ENCODE assay signal across 15 cellular contexts in the genomic region with DNA sequence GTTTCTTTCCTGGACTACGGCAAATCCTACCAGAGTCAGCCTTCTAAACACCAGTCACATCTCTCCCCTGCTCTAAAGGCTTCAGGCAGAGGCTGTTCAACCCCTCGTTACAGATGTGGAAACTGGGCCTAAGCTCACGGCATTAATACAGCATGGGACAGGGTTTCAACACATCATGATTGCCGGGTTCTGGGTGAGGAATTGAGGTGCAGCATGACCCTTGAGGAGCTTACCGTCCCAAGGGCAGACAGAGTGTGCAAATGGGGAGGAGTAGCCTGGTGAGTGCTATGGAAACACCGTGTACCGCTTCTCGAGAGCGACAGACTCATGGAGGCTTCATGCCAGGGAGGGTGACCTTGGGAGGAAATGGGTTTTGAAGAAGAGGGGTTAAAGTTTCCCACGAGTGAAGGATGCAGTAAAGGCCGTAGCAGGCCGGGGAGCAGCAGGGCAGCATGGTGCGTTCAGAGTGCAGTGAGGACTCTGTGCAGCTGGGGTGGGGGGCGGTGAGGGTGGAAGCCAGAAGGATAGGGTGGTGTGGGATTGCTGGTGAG. TPM values are rescaled to one million over a fixed set of nuclear protein-coding genes. Genes with fewer than 3 reads are reported as not detected.
DNase-seq lines count a peak whose midpoint lies in the region; ATAC-seq, FAIRE-seq and TF ChIP-seq lines count a peak whose summit lies in the region.
"Had no signal": no experiment of that assay in that cellular context is flagged by ENCODE, and none has a peak within 500 bp of the region (broad histone marks: within the 10 kb centered on the region; RNA-seq: fewer than 3 reads in every experiment).

No MANE protein-coding gene starts in this region.

- H3K9me3 ChIP-seq in liver (ENCODE audit: control insufficient read depth in 4 of 4, low read length in 3 of 4) (no peaks in the 10 kb centered on the region), HepG2 (ENCODE audit: low read length) (no peaks in the 10 kb centered on the region), kidney (ENCODE audit: control insufficient read depth in 1 of 2, low read length in 2 of 2) (no peaks in the 10 kb centered on the region), sigmoid colon (no peaks in the 10 kb centered on the region)
- H3K9me3 ChIP-seq: MG63 had no signal

- H3K9ac ChIP-seq in liver (ENCODE audit: low read depth in 1 of 2, low read length in 2 of 2) (no peak overlapping the region), HepG2 (ENCODE audit: insufficient read depth, low read depth, low read length) (no peak overlapping the region), kidney (ENCODE audit: low read length in 2 of 2) (peak overlapping the region in 1 of 2 donors; percentile 47)
- H3K9ac ChIP-seq: parathyroid adenoma had no signal

- POLR2A ChIA-PET in HepG2 (lab: Yijun Ruan, JAX) = no interaction called here

- no peaks in the 10 kb centered on the region for H3K79me2 ChIP-seq in HepG2 (ENCODE audit: insufficient read depth, low read length)

- FAIRE-seq in HepG2 (lab: Jason Lieb, UNC) (no peak), kidney (lab: Jason Lieb, UNC) (no peak)

- H3K27ac ChIP-seq in liver (ENCODE audit: low read depth in 1 of 2, low read length in 2 of 2) (peak overlapping the region; percentile 22 to 40), HepG2 (ENCODE audit: extremely low read length, insufficient read depth, low read length) (no peak overlapping the region), kidney (ENCODE audit: low read depth in 2 of 2, low read length in 2 of 2) (peak overlapping the region; percentile 26 to 76), sigmoid colon (peak overlapping the region; percentile 42 to 81 (median 54)), dorsolateral prefrontal cortex (peak overlapping the region in 1 of 59 donors; percentile 47)
- H3K27ac ChIP-seq: parathyroid adenoma had no signal

- TF ChIP-seq POLR2A in HepG2 (IDR thresholded peaks at IDR 0.05; ENCODE audit: insufficient read depth in 1 of 2, low read depth in 2 of 2, low read length in 2 of 2) (no peak), sigmoid colon (IDR thresholded peaks at IDR 0.05) (no peak)

- H3K4me3 ChIP-seq in liver (ENCODE audit: low read depth in 1 of 3, low read length in 3 of 3) (no peak overlapping the region), HepG2 (replicated peaks in 1 of 3; ENCODE audit: insufficient read depth in 1 of 3, low read depth in 2 of 3, low read length in 3 of 3) (no peak overlapping the region), kidney (ENCODE audit: low read length in 2 of 2) (peak overlapping the region; percentile 16 to 55), sigmoid colon (peak overlapping the region in 2 of 4 donors; percentile 11 to 23), dorsolateral prefrontal cortex (peak overlapping the region in 12 of 59 donors; percentile 1 to 42 (median 26))
- H3K4me3 ChIP-seq: MG63 had no signal

- WGBS in liver = 77% methylated on average over 14 of the region's 14 CpGs
- 40% methylated on average over 14 of the region's 14 CpGs for WGBS in HepG2 (ENCODE audit: low lambda C conversion rate)
- WGBS in sigmoid colon, 2 donors = 75 to 85% methylated on average over 14 of the region's 14 CpGs

- H3K27me3 ChIP-seq in liver (ENCODE audit: control insufficient read depth in 4 of 4, insufficient read depth in 4 of 4, low read length in 3 of 4) (no peaks in the 10 kb centered on the region), HepG2 (ENCODE audit: control insufficient read depth in 1 of 2, insufficient read depth in 2 of 2, low read length in 2 of 2) (peaks cover 7 to 68% of the 10 kb centered on the region in 2 experiments), sigmoid colon (no peaks in the 10 kb centered on the region), dorsolateral prefrontal cortex (no peaks in the 10 kb centered on the region)
- H3K27me3 ChIP-seq: MG63 had no signal

- TF ChIP-seq EP300 in HepG2 (IDR thresholded peaks at IDR 0.05; ENCODE audit: low read depth in 2 of 2, low read length in 2 of 2) (no peak), HepG2 (CRISPR knock-in tag; IDR thresholded peaks at IDR 0.05; ENCODE audit: borderline replicate concordance) (no peak), sigmoid colon (IDR thresholded peaks at IDR 0.05) (no peak)

- no peaks in the 10 kb centered on the region for H4K20me1 ChIP-seq in HepG2 (ENCODE audit: insufficient read depth, low read length)

- no peak overlapping the region for H3K4me2 ChIP-seq in HepG2 (ENCODE audit: low read depth, low read length)

- ATAC-seq in HepG2 = no peak
- ATAC-seq: stimulated activated naive CD8-positive, alpha-beta T cell treated with anti-CD3 and anti-CD28 coated beads, Interleukin-15, Interleukin-2, amounts not matched to agents 100 U/mL and 50 U/mL, for 24 hours; T-cell had no signal

- H3K4me1 ChIP-seq in liver (ENCODE audit: control insufficient read depth in 4 of 4, insufficient read depth in 4 of 4, low read length in 3 of 4) = peaks cover 0 to 8% (median 0%) of the 10 kb centered on the region in 4 donors
- peaks cover 25% of the 10 kb centered on the region for H3K4me1 ChIP-seq in HepG2 (ENCODE audit: insufficient read depth, low read length)
- H3K4me1 ChIP-seq in kidney (ENCODE audit: control insufficient read depth in 1 of 2, insufficient read depth in 1 of 2, low read depth in 1 of 2, low read length in 2 of 2) = peaks cover 0 to 20% of the 10 kb centered on the region in 2 donors
- peaks cover 0 to 47% (median 34%) of the 10 kb centered on the region in 4 donors for H3K4me1 ChIP-seq in sigmoid colon
- H3K4me1 ChIP-seq: parathyroid adenoma had no signal

- H2AFZ ChIP-seq in HepG2 (ENCODE audit: low read length) = no peak overlapping the region
- H2AFZ ChIP-seq: parathyroid adenoma had no signal

- DNase-seq in HepG2 (ENCODE audit: low spot score) (no peak), kidney (no peak), sigmoid colon (no peak), RKO (ENCODE audit: low spot score) (no peak), dorsolateral prefrontal cortex (no peak), NCI-H128 (lab: John Stamatoyannopoulos, UW; ENCODE audit: unreplicated experiment) (no peak), EL (no peak)
- DNase-seq: 8988T; effector memory CD4-positive, alpha-beta T cell; MG63; NCI-H2171 treated with DMSO at 0.1 percent for 48 hours; stimulated activated naive CD8-positive, alpha-beta T cell treated with anti-CD3 and anti-CD28 coated beads, Interleukin-15, Interleukin-2, amounts not matched to agents 100 U/mL and 50 U/mL, for 24 hours; T-cell had no signal

- no TSS peak for BruUV-seq in HepG2 (replicated peaks; lab: Mats Ljungman, UMichigan)

- no peaks in the 10 kb centered on the region for H3K36me3 ChIP-seq in liver (ENCODE audit: control insufficient read depth in 4 of 4, insufficient read depth in 3 of 4, low read depth in 1 of 4, low read length in 3 of 4)
- H3K36me3 ChIP-seq in HepG2 (replicated peaks in 1 of 2; ENCODE audit: control insufficient read depth in 1 of 2, insufficient read depth in 2 of 2, low read length in 2 of 2) = no peaks in the 10 kb centered on the region
- H3K36me3 ChIP-seq in kidney (ENCODE audit: control insufficient read depth in 1 of 2, insufficient read depth in 2 of 2, low read length in 2 of 2) = no peaks in the 10 kb centered on the region
- no peaks in the 10 kb centered on the region for H3K36me3 ChIP-seq in sigmoid colon
- H3K36me3 ChIP-seq: MG63 had no signal

- no peak for TF ChIP-seq RAD21 in liver (IDR thresholded peaks at IDR 0.05)
- TF ChIP-seq RAD21 in HepG2 (CRISPR knock-in tag; IDR thresholded peaks at IDR 0.05) = no peak

- CTCF ChIA-PET in HepG2 (lab: Yijun Ruan, JAX; ENCODE audit: low intra/inter-chr PET ratio, low total read pairs) = no interaction called here

- in situ Hi-C loops in HepG2 (cut with HindIII; ENCODE audit: extremely low pct_ligation_motif_present, low pct_unique_long_range_greater_than_20kb) = no loop called here

- no peak for TF ChIP-seq CTCF in liver (IDR thresholded peaks at IDR 0.05; ENCODE audit: low read depth, low read length, missing input control)
- TF ChIP-seq CTCF in HepG2 (CRISPR knock-in tag; IDR thresholded peaks at IDR 0.05) = no peak
- no peak for TF ChIP-seq CTCF in kidney (IDR thresholded peaks at IDR 0.05; ENCODE audit: borderline replicate concordance, extremely low read depth, insufficient read depth)
- TF ChIP-seq CTCF in sigmoid colon (IDR thresholded peaks at IDR 0.05) = no peak
- no peak for TF ChIP-seq CTCF in dorsolateral prefrontal cortex (IDR thresholded peaks at IDR 0.05 in 54 of 56, conservative IDR thresholded peaks at IDR 0.05 in 2 of 56; ENCODE audit: low read depth in 1 of 56, partially characterized antibody in 56 of 56)

- intact Hi-C loops in HepG2 (cut with micrococcal nuclease; ENCODE audit: unreplicated experiment) (no loop called here), kidney (cut with DNase I) (loop anchor here (10.0 kb wide), 1 partner anchor 142 kb away; the partner anchor contains the start of gene TCF7L1), sigmoid colon (cut with DNase I) (no loop called here), dorsolateral prefrontal cortex (cut with DNase I) (no loop called here)

RNA-seq across cellular contexts. Expression of gene TGOLN2, which starts 51.1 kb away (rescaled TPM):
- 100 to 1,000 TPM in 1 of 2 donors, 10 to 100 TPM in 1; 68.8 to 114 TPM for total RNA-seq in liver
- 10 to 100 TPM; 56.7 to 66.3 TPM for polyA plus RNA-seq in liver
- 62.5 and 99.6 TPM in 2 replicates for total RNA-seq in HepG2 (2016; rRNA removed; fragmentation: Illumina TruSeq; extraction: Trizol)
- 10.8 and 10.9 TPM in 2 replicates for total RNA-seq in HepG2 (2016; cell fraction: cytosol; rRNA removed; fragmentation: Illumina TruSeq; extraction: Trizol; ENCODE audit: low read depth)
- 56.7 and 97.1 TPM in 2 replicates for total RNA-seq in HepG2 (2016; cell fraction: insoluble cytoplasmic fraction; rRNA removed; fragmentation: Illumina TruSeq; extraction: Trizol)
- total RNA-seq in HepG2 (2016; cell fraction: membrane; rRNA removed; fragmentation: Illumina TruSeq; extraction: Trizol) = 20.9 and 22.6 TPM in 2 replicates
- total RNA-seq in HepG2 (2016; cell fraction: nucleus; rRNA removed; fragmentation: Illumina TruSeq; extraction: Trizol) = 124 and 151 TPM in 2 replicates
- 143 and 155 TPM in 2 replicates for polyA plus RNA-seq in HepG2 (2011; rRNA removed)
- 88.2 and 122 TPM in 2 replicates for polyA plus RNA-seq in HepG2 (2011; cell fraction: cytosol; rRNA removed)
- polyA plus RNA-seq in HepG2 (2011; cell fraction: nucleus; rRNA removed) = 116 and 157 TPM in 2 replicates
- polyA plus RNA-seq in HepG2 (2012) = 86.0 and 95.7 TPM in 2 replicates
- polyA plus RNA-seq in HepG2 (2016; cell fraction: cytosol; fragmentation: Illumina TruSeq; extraction: Trizol; ENCODE audit: low read depth) = 4.3 and 4.5 TPM in 2 replicates
- polyA plus RNA-seq in HepG2 (2016; cell fraction: insoluble cytoplasmic fraction; fragmentation: Illumina TruSeq; extraction: Trizol; ENCODE audit: low read depth) = 51.8 and 59.4 TPM in 2 replicates
- polyA plus RNA-seq in HepG2 (2016; cell fraction: membrane; fragmentation: Illumina TruSeq; extraction: Trizol; ENCODE audit: low read depth) = 10.0 and 10.7 TPM in 2 replicates
- 170 and 178 TPM in 2 replicates for polyA plus RNA-seq in HepG2 (2016; cell fraction: nucleus; fragmentation: Illumina TruSeq; extraction: Trizol; ENCODE audit: insufficient read depth, low read depth)
- polyA minus RNA-seq in HepG2 (2011; rRNA and poly(A)+ RNA removed; ENCODE audit: low replicate concordance) = 35.4 and 110 TPM in 2 replicates
- polyA minus RNA-seq in HepG2 (2011; cell fraction: cytosol; rRNA and poly(A)+ RNA removed) = 83.6 and 87.9 TPM in 2 replicates
- polyA minus RNA-seq in HepG2 (2011; cell fraction: nucleus; rRNA and poly(A)+ RNA removed) = 120 and 144 TPM in 2 replicates
- 175 TPM for total RNA-seq in kidney
- 71.8 TPM for polyA plus RNA-seq in kidney (ENCODE audit: insufficient read depth, low read depth, low replicate concordance)
- total RNA-seq in sigmoid colon = 10 to 100 TPM; 78.9 to 95.0 (median 80.8) TPM
- 10 to 100 TPM; 12.6 to 85.8 (median 20.8) TPM for polyA plus RNA-seq in sigmoid colon
- 100 to 1,000 TPM in 112 of 120 experiments, 10 to 100 TPM in 8; 90.8 to 148 (median 114) TPM for total RNA-seq in dorsolateral prefrontal cortex

Comparison
In these comparisons a context has a peak if more than half of its experiments do, and no peak if none do; other contexts are left out.
1. H3K4me3 ChIP-seq: peak in kidney (2 of 2); none in liver (0 of 3) and HepG2 (0 of 3).